In genomic region chr17:19374136-19374535, GRCh38 we compare ENCODE assay signal across 18 cellular contexts. TPM values are rescaled to one million over a fixed set of nuclear protein-coding genes. Genes with fewer than 3 reads are reported as not detected.
A peak's percentile ranks its signal among the peaks of the same experiment; 100 is the strongest.
DNase-seq lines count a peak whose midpoint lies in the region; ATAC-seq and TF ChIP-seq lines count a peak whose summit lies in the region.
"Had no signal": no experiment of that assay in that cellular context is flagged by ENCODE, and none has a peak within 500 bp of the region (broad histone marks: within the 10 kb centered on the region; RNA-seq: fewer than 3 reads in every experiment).

No MANE protein-coding gene starts in this region.

- no peaks in the 10 kb centered on the region for H4K20me1 ChIP-seq in GM23248 (ENCODE audit: insufficient read depth)

- H3K4me1 ChIP-seq in GM23248 (ENCODE audit: insufficient read depth), result 0 out of 2 replicates have a peak, but pooled peaks cover 4% of the 10 kb centered on the region

- H2AFZ ChIP-seq in GM23248, result no peak overlapping the region

- peaks cover 33% of the 10 kb centered on the region for H3K4me1 Mint-ChIP-seq in brain
- H3K4me1 Mint-ChIP-seq in effector memory CD8-positive, alpha-beta T cell (ENCODE audit: low read depth in 2 of 2), result peaks cover 46 to 47% of the 10 kb centered on the region in 2 donors

- peaks cover 0 to 4% (median 0%) of the 10 kb centered on the region in 5 experiments for H3K9me3 Mint-ChIP-seq in brain
- H3K9me3 Mint-ChIP-seq in effector memory CD8-positive, alpha-beta T cell, result peaks cover 0 to 2% of the 10 kb centered on the region in 2 donors
- H3K9me3 Mint-ChIP-seq: H9, IgD-negative memory B cell had no signal

- H3K4me3 ChIP-seq in GM23248, result no peak overlapping the region

- H3K79me2 ChIP-seq in GM23248 (ENCODE audit: insufficient read depth), result peaks cover 19% of the 10 kb centered on the region

- H3F3A ChIP-seq in GM23248 (ENCODE audit: insufficient read depth), result peaks cover 22% of the 10 kb centered on the region

- H3K27ac ChIP-seq in GM23248, result no peak overlapping the region

- peak overlapping the region; percentile 33 to 87 (median 51) for H3K27ac Mint-ChIP-seq in brain
- no peak overlapping the region for H3K27ac Mint-ChIP-seq in effector memory CD8-positive, alpha-beta T cell
- H3K27ac Mint-ChIP-seq: H9 had no signal

- H3K36me3 Mint-ChIP-seq in brain, result peaks cover 8% of the 10 kb centered on the region
- peaks cover 19% of the 10 kb centered on the region for H3K36me3 Mint-ChIP-seq in effector memory CD8-positive, alpha-beta T cell (ENCODE audit: insufficient read depth)
- H3K36me3 Mint-ChIP-seq: IgD-negative memory B cell had no signal

- H3K4me2 ChIP-seq in GM23248 (ENCODE audit: unreplicated experiment), result no peak overlapping the region

- in situ Hi-C loops in GM23248 (cut with MboI), result loop anchor here (25.0 kb wide), 1 partner anchor 288 kb away; no protein-coding TSS in a partner anchor

- TF ChIP-seq CTCF in brain (conservative IDR thresholded peaks at IDR 0.05), result no peak

- DNase-seq in GM23248 (peak; percentile 15), mesenteric fat pad (ENCODE audit: low spot score) (peak; percentile 30), Right ventricle myocardium superior (no peak)
- peak; percentile 20 for DNase-seq in stimulated activated CD8-positive, alpha-beta memory T cell treated with anti-CD3 and anti-CD28 coated beads, Interleukin-4, amount 100 ng/mL, for 48 hours
- DNase-seq in effector memory CD8-positive, alpha-beta T cell, result no peak
- DNase-seq: DMS153, EL, NCI-H1417, NCI-H1930, NCI-H2171 treated with DMSO at 0.1 percent for 48 hours, NCI-H510A, SHP77 had no signal

- 75 to 84% methylated on average over 5 of the region's 5 CpGs for WGBS in GM23248 (ENCODE audit: low coverage in 1 of 2, low lambda C conversion rate in 2 of 2, missing lambda C conversion rate in 2 of 2), 2 experiments

- no peak for ATAC-seq in HG03457 (IDR thresholded peaks at IDR 0.05; ENCODE audit: unreplicated experiment)
- ATAC-seq in Right ventricle myocardium superior (ENCODE audit: poor library complexity), result no peak
- no peak for ATAC-seq in effector memory CD8-positive, alpha-beta T cell (replicated peaks)
- ATAC-seq: Panc1 had no signal

- H3K27me3 Mint-ChIP-seq in brain, result peaks cover 12% of the 10 kb centered on the region
- no peaks in the 10 kb centered on the region for H3K27me3 Mint-ChIP-seq in effector memory CD8-positive, alpha-beta T cell
- H3K27me3 Mint-ChIP-seq: IgD-negative memory B cell had no signal

- peak overlapping the region in 1 of 5 experiments; percentile 78 for H3K4me3 Mint-ChIP-seq in brain
- H3K4me3 Mint-ChIP-seq in effector memory CD8-positive, alpha-beta T cell, result no peak overlapping the region

- no peak overlapping the region for H3K9ac ChIP-seq in GM23248

- H3K27me3 ChIP-seq in GM23248 (replicated peaks; ENCODE audit: insufficient read depth), result no peaks in the 10 kb centered on the region

- no peaks in the 10 kb centered on the region for H3K9me2 ChIP-seq in GM23248 (ENCODE audit: insufficient read depth)

- no peaks in the 10 kb centered on the region for H3K9me3 ChIP-seq in GM23248 (ENCODE audit: low read depth)

- no peaks in the 10 kb centered on the region for H3K36me3 ChIP-seq in GM23248 (ENCODE audit: low read depth)

- intact Hi-C loops in Right ventricle myocardium superior (cut with DNase I), result no loop called here

RNA-seq across cellular contexts. Expression of gene MAPK7, which starts 4.2 kb away (rescaled TPM):
- 11.3 and 21.2 TPM in 2 replicates for total RNA-seq in GM23248 (2014; rRNA removed; shearing (Covaris generic))
- polyA plus RNA-seq in GM23248 (2016; fragmentation: Nextera tagmentation; extraction: Ambion mirVana) (25.7 and 28.6 TPM in 2 replicates), brain (ENCODE audit: insufficient read depth, low read depth, low replicate concordance) (38.3 TPM)
- total RNA-seq in mesenteric fat pad (27.2 TPM), Right ventricle myocardium superior (13.9 TPM)

RNA-seq across cellular contexts. Expression of gene B9D1, which starts 11.6 kb away (rescaled TPM):
- total RNA-seq in GM23248 (2014; rRNA removed; shearing (Covaris generic)), result 14.9 and 15.5 TPM in 2 replicates
- 24.4 and 25.2 TPM in 2 replicates for polyA plus RNA-seq in GM23248 (2016; fragmentation: Nextera tagmentation; extraction: Ambion mirVana)
- polyA plus RNA-seq in brain (ENCODE audit: insufficient read depth, low read depth, low replicate concordance), result 46.8 TPM
- 7.5 TPM for total RNA-seq in mesenteric fat pad
- total RNA-seq in Right ventricle myocardium superior, result 6.8 TPM

RNA-seq across cellular contexts. Expression of gene MFAP4, which starts 12.9 kb away (rescaled TPM):
- total RNA-seq in GM23248 (2014; rRNA removed; shearing (Covaris generic)), result 79.0 and 97.8 TPM in 2 replicates
- polyA plus RNA-seq in GM23248 (2016; fragmentation: Nextera tagmentation; extraction: Ambion mirVana), result 155 and 156 TPM in 2 replicates
- 30.0 TPM for polyA plus RNA-seq in brain (ENCODE audit: insufficient read depth, low read depth, low replicate concordance)
- total RNA-seq in mesenteric fat pad, result 96.7 TPM
- total RNA-seq in Right ventricle myocardium superior, result 42.9 TPM
- polyA plus RNA-seq: IgD-negative memory B cell had no signal

RNA-seq across cellular contexts. Expression of gene RNF112, which starts 36.9 kb away (rescaled TPM):
- 7.8 and 9.1 TPM in 2 replicates for total RNA-seq in GM23248 (2014; rRNA removed; shearing (Covaris generic))
- 0.75 and 0.83 TPM in 2 replicates for polyA plus RNA-seq in GM23248 (2016; fragmentation: Nextera tagmentation; extraction: Ambion mirVana)
- polyA plus RNA-seq in brain (ENCODE audit: insufficient read depth, low read depth, low replicate concordance), result 14.3 TPM
- total RNA-seq in mesenteric fat pad, result 3.9 TPM
- 2.2 TPM for total RNA-seq in Right ventricle myocardium superior
- total RNA-seq: LHCN-M2 had no signal
- polyA plus RNA-seq: IgD-negative memory B cell had no signal

Comparison
In these comparisons a context has a peak if more than half of its experiments do, and no peak if none do; other contexts are left out.
1. DNase-seq: peak in GM23248 (single experiment), mesenteric fat pad (single experiment) and stimulated activated CD8-positive, alpha-beta memory T cell treated with anti-CD3 and anti-CD28 coated beads, Interleukin-4, amount 100 ng/mL, for 48 hours (single experiment); none in Right ventricle myocardium superior (single experiment) and effector memory CD8-positive, alpha-beta T cell (0 of 3).
2. H3K27ac Mint-ChIP-seq: peak in brain (5 of 5); none in effector memory CD8-positive, alpha-beta T cell (0 of 2).